ENCODE assay signal across 1 cellular context in the genomic region with DNA sequence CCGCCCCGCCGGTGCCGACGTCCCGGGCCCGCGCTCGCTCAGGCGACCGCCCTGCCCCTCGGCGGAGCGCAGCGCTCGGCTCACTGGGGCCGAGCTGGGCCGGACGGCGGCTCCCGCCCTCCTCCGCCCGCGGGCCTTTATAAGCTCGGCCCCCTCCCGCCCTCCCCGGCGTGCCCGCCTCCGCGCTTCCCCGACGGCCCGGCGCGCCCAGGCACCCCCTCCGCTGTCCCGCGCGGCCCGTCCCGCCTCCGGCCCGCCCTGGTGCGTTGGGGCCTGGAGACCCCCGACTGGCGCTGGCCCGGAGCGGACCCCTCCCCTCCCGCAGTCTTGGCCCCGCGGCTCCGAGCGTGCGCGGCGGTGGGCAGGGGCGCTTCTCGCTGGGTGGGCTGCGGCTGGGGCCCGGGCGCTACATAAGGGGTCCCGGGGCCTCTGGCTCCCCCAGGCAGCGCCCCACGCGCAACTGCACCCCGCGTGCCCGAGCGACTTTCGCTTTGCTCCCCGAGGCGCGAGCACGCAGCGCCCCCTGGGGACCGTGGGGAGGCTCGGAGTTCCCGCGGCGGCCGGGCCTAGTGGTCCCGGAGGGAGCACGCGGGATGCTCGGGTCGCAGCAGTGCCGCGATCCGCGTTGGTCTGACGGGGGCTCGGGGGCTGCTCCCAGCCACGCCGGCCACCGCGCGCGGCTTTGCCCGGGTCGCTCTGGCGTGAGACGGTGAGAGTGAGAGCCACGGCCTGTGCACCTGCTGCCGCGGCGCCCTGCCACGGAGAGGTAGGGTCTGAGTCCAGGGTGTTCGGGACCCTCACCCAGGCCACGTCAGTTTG.
TF ChIP-seq lines count a peak whose summit lies in the region.

A gene with protein sequence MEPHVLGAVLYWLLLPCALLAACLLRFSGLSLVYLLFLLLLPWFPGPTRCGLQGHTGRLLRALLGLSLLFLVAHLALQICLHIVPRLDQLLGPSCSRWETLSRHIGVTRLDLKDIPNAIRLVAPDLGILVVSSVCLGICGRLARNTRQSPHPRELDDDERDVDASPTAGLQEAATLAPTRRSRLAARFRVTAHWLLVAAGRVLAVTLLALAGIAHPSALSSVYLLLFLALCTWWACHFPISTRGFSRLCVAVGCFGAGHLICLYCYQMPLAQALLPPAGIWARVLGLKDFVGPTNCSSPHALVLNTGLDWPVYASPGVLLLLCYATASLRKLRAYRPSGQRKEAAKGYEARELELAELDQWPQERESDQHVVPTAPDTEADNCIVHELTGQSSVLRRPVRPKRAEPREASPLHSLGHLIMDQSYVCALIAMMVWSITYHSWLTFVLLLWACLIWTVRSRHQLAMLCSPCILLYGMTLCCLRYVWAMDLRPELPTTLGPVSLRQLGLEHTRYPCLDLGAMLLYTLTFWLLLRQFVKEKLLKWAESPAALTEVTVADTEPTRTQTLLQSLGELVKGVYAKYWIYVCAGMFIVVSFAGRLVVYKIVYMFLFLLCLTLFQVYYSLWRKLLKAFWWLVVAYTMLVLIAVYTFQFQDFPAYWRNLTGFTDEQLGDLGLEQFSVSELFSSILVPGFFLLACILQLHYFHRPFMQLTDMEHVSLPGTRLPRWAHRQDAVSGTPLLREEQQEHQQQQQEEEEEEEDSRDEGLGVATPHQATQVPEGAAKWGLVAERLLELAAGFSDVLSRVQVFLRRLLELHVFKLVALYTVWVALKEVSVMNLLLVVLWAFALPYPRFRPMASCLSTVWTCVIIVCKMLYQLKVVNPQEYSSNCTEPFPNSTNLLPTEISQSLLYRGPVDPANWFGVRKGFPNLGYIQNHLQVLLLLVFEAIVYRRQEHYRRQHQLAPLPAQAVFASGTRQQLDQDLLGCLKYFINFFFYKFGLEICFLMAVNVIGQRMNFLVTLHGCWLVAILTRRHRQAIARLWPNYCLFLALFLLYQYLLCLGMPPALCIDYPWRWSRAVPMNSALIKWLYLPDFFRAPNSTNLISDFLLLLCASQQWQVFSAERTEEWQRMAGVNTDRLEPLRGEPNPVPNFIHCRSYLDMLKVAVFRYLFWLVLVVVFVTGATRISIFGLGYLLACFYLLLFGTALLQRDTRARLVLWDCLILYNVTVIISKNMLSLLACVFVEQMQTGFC (N-terminal part only) (minus strand): TSS at position 115 of the 819 bp plus-strand sequence. CDS start 256 bp downstream, outside the sequence.

TF ChIP-seq in K562, 482 proteins besides CTCF, POLR2A, EP300 and RAD21 (continued from another document and continues in another):
- TF ChIP-seq, protein P1, sequence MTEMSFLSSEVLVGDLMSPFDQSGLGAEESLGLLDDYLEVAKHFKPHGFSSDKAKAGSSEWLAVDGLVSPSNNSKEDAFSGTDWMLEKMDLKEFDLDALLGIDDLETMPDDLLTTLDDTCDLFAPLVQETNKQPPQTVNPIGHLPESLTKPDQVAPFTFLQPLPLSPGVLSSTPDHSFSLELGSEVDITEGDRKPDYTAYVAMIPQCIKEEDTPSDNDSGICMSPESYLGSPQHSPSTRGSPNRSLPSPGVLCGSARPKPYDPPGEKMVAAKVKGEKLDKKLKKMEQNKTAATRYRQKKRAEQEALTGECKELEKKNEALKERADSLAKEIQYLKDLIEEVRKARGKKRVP (CRISPR knock-in tag; IDR thresholded peaks at IDR 0.05), result peak; percentile 56; the same call in 1 of the 2 replicates
- no peak for TF ChIP-seq ZNF507 (tag; conservative IDR thresholded peaks at IDR 0.05)
- TF ChIP-seq, protein P2, sequence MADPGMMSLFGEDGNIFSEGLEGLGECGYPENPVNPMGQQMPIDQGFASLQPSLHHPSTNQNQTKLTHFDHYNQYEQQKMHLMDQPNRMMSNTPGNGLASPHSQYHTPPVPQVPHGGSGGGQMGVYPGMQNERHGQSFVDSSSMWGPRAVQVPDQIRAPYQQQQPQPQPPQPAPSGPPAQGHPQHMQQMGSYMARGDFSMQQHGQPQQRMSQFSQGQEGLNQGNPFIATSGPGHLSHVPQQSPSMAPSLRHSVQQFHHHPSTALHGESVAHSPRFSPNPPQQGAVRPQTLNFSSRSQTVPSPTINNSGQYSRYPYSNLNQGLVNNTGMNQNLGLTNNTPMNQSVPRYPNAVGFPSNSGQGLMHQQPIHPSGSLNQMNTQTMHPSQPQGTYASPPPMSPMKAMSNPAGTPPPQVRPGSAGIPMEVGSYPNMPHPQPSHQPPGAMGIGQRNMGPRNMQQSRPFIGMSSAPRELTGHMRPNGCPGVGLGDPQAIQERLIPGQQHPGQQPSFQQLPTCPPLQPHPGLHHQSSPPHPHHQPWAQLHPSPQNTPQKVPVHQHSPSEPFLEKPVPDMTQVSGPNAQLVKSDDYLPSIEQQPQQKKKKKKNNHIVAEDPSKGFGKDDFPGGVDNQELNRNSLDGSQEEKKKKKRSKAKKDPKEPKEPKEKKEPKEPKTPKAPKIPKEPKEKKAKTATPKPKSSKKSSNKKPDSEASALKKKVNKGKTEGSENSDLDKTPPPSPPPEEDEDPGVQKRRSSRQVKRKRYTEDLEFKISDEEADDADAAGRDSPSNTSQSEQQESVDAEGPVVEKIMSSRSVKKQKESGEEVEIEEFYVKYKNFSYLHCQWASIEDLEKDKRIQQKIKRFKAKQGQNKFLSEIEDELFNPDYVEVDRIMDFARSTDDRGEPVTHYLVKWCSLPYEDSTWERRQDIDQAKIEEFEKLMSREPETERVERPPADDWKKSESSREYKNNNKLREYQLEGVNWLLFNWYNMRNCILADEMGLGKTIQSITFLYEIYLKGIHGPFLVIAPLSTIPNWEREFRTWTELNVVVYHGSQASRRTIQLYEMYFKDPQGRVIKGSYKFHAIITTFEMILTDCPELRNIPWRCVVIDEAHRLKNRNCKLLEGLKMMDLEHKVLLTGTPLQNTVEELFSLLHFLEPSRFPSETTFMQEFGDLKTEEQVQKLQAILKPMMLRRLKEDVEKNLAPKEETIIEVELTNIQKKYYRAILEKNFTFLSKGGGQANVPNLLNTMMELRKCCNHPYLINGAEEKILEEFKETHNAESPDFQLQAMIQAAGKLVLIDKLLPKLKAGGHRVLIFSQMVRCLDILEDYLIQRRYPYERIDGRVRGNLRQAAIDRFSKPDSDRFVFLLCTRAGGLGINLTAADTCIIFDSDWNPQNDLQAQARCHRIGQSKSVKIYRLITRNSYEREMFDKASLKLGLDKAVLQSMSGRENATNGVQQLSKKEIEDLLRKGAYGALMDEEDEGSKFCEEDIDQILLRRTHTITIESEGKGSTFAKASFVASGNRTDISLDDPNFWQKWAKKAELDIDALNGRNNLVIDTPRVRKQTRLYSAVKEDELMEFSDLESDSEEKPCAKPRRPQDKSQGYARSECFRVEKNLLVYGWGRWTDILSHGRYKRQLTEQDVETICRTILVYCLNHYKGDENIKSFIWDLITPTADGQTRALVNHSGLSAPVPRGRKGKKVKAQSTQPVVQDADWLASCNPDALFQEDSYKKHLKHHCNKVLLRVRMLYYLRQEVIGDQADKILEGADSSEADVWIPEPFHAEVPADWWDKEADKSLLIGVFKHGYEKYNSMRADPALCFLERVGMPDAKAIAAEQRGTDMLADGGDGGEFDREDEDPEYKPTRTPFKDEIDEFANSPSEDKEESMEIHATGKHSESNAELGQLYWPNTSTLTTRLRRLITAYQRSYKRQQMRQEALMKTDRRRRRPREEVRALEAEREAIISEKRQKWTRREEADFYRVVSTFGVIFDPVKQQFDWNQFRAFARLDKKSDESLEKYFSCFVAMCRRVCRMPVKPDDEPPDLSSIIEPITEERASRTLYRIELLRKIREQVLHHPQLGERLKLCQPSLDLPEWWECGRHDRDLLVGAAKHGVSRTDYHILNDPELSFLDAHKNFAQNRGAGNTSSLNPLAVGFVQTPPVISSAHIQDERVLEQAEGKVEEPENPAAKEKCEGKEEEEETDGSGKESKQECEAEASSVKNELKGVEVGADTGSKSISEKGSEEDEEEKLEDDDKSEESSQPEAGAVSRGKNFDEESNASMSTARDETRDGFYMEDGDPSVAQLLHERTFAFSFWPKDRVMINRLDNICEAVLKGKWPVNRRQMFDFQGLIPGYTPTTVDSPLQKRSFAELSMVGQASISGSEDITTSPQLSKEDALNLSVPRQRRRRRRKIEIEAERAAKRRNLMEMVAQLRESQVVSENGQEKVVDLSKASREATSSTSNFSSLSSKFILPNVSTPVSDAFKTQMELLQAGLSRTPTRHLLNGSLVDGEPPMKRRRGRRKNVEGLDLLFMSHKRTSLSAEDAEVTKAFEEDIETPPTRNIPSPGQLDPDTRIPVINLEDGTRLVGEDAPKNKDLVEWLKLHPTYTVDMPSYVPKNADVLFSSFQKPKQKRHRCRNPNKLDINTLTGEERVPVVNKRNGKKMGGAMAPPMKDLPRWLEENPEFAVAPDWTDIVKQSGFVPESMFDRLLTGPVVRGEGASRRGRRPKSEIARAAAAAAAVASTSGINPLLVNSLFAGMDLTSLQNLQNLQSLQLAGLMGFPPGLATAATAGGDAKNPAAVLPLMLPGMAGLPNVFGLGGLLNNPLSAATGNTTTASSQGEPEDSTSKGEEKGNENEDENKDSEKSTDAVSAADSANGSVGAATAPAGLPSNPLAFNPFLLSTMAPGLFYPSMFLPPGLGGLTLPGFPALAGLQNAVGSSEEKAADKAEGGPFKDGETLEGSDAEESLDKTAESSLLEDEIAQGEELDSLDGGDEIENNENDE (IDR thresholded peaks at IDR 0.05; ENCODE audit: low read depth, low read length), result no peak
- TF ChIP-seq TGIF2 (CRISPR knock-in tag; IDR thresholded peaks at IDR 0.05), result peak; percentile 89
- no peak for TF ChIP-seq CBFA2T2 (conservative IDR thresholded peaks at IDR 0.05)
- 0 out of 2 replicates have a peak, but pooled peaks have one; percentile 38 for TF ChIP-seq KLF16 (IDR thresholded peaks at IDR 0.05)
- peak; percentile 89 for TF ChIP-seq ARID2 (IDR thresholded peaks at IDR 0.05)
- TF ChIP-seq MYC (IDR thresholded peaks at IDR 0.05; ENCODE audit: low read depth, low read length), result peak; percentile 97
- no peak for TF ChIP-seq MYC (CRISPR knock-in tag; IDR thresholded peaks at IDR 0.05; ENCODE audit: borderline replicate concordance, low read depth)
- TF ChIP-seq BCL6 (CRISPR knock-in tag; IDR thresholded peaks at IDR 0.05), result no peak
- no peak for TF ChIP-seq NFYB (IDR thresholded peaks at IDR 0.05; ENCODE audit: extremely low read depth, insufficient read length)
- peak; percentile 94; the same call in 1 of the 2 replicates for TF ChIP-seq KDM2B (CRISPR knock-in tag; IDR thresholded peaks at IDR 0.05)
- peak; percentile 54 for TF ChIP-seq SIN3B (IDR thresholded peaks at IDR 0.05; ENCODE audit: low read depth)
- no peak for TF ChIP-seq TAF7 (tag; IDR thresholded peaks at IDR 0.05)
- TF ChIP-seq, protein P3, sequence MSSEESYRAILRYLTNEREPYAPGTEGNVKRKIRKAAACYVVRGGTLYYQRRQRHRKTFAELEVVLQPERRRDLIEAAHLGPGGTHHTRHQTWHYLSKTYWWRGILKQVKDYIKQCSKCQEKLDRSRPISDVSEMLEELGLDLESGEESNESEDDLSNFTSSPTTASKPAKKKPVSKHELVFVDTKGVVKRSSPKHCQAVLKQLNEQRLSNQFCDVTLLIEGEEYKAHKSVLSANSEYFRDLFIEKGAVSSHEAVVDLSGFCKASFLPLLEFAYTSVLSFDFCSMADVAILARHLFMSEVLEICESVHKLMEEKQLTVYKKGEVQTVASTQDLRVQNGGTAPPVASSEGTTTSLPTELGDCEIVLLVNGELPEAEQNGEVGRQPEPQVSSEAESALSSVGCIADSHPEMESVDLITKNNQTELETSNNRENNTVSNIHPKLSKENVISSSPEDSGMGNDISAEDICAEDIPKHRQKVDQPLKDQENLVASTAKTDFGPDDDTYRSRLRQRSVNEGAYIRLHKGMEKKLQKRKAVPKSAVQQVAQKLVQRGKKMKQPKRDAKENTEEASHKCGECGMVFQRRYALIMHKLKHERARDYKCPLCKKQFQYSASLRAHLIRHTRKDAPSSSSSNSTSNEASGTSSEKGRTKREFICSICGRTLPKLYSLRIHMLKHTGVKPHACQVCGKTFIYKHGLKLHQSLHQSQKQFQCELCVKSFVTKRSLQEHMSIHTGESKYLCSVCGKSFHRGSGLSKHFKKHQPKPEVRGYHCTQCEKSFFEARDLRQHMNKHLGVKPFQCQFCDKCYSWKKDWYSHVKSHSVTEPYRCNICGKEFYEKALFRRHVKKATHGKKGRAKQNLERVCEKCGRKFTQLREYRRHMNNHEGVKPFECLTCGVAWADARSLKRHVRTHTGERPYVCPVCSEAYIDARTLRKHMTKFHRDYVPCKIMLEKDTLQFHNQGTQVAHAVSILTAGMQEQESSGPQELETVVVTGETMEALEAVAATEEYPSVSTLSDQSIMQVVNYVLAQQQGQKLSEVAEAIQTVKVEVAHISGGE (CRISPR knock-in tag; IDR thresholded peaks at IDR 0.05), result no peak; a peak in 1 of 6 replicates
- peak; percentile 96 for TF ChIP-seq PCBP1 (IDR thresholded peaks at IDR 0.05; ENCODE audit: low read depth, low read length, poor library complexity, severe bottlenecking)
- TF ChIP-seq ETS2 (tag; IDR thresholded peaks at IDR 0.05; ENCODE audit: borderline replicate concordance, poor library complexity, severe bottlenecking), result no peak
- TF ChIP-seq ZNF785 (CRISPR knock-in tag; IDR thresholded peaks at IDR 0.05), result no peak
- no peak; the same call in 1 of the 2 replicates for TF ChIP-seq TEAD4 (IDR thresholded peaks at IDR 0.05; ENCODE audit: low read length)
- peak; percentile 86; the same call in 1 of the 2 replicates for TF ChIP-seq TEAD4 (CRISPR knock-in tag; IDR thresholded peaks at IDR 0.05; ENCODE audit: borderline replicate concordance)
- TF ChIP-seq, protein P4, sequence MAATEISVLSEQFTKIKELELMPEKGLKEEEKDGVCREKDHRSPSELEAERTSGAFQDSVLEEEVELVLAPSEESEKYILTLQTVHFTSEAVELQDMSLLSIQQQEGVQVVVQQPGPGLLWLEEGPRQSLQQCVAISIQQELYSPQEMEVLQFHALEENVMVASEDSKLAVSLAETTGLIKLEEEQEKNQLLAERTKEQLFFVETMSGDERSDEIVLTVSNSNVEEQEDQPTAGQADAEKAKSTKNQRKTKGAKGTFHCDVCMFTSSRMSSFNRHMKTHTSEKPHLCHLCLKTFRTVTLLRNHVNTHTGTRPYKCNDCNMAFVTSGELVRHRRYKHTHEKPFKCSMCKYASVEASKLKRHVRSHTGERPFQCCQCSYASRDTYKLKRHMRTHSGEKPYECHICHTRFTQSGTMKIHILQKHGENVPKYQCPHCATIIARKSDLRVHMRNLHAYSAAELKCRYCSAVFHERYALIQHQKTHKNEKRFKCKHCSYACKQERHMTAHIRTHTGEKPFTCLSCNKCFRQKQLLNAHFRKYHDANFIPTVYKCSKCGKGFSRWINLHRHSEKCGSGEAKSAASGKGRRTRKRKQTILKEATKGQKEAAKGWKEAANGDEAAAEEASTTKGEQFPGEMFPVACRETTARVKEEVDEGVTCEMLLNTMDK (IDR thresholded peaks at IDR 0.05; ENCODE audit: borderline replicate concordance, insufficient read depth, low read depth, low read length, poor library complexity, severe bottlenecking), result peak; percentile 97
- TF ChIP-seq BRF1 (IDR thresholded peaks at IDR 0.05; ENCODE audit: borderline replicate concordance, extremely low read depth, insufficient read length), result no peak
- TF ChIP-seq GABPB1 (CRISPR knock-in tag; IDR thresholded peaks at IDR 0.05), result peak; percentile 81
- no peak for TF ChIP-seq GTF2F1 (IDR thresholded peaks at IDR 0.05; ENCODE audit: low read depth, low read length)
- TF ChIP-seq L3MBTL2 (IDR thresholded peaks at IDR 0.05), result peak; percentile 92
- TF ChIP-seq BRD9 (IDR thresholded peaks at IDR 0.05; ENCODE audit: low read depth, partially characterized antibody), result peak; percentile 33
